ENCODE assay signal across 19 cellular contexts in the genomic region with DNA sequence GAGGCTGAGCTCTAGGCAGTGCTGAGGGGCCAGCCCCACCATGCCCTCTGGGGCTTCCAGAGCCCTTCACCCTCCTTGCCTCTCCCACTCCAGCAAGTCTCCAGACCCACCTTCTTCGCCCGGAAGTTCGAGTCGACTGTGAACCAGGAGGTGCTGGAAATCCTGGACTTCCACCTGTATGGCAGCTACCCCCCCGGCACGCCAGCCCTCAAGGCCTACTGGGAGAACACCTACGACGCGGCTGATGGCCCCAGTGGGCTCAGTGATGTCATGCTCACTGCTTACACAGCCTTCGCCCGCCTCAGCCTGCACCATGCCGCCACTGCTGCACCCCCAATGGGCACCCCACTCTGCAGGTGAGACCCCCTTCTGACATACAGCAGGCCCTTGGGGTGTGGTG. TPM values are rescaled to one million over a fixed set of nuclear protein-coding genes. Genes with fewer than 3 reads are reported as not detected.
"Had no signal": no experiment of that assay in that cellular context is flagged by ENCODE, and none has a peak within 500 bp of the region (broad histone marks: within the 10 kb centered on the region; RNA-seq: fewer than 3 reads in every experiment).

No MANE protein-coding gene starts in this region.

- H3K27me3 ChIP-seq: left lung, SJSA1, testis had no signal

- ATAC-seq: left lung had no signal

- DNase-seq: activated B cell treated with CpG ODN at 0.5 μM for 24 hours; activated CD4-positive, alpha-beta T cell treated with anti-CD3 and anti-CD28 coated beads for 4 hours; activated CD4-positive, alpha-beta T cell treated with anti-CD3 and anti-CD28 coated beads, Interleukin-2, amount 50 U/mL, for 48 hours; activated naive CD4-positive, alpha-beta T cell treated with anti-CD3 and anti-CD28 coated beads, Interleukin-2, amount 10 ng/mL, durations not matched to agents 7 days and 5 days; effector CD4-positive, alpha-beta T cell; erythroblast; foreskin fibroblast; immature natural killer cell; kidney glomerular epithelial cell; naive B cell; occipital lobe; retina; stimulated activated CD4-positive, alpha-beta T cell treated with anti-CD3 and anti-CD28 coated beads, Interleukin-12 subunit alpha, Interleukin-12 subunit beta, amount 100 ng/mL, for 4 hours; T1000; testis had no signal

- H3K4me3 ChIP-seq: left lung, lung, SJSA1, testis had no signal

- H3K4me1 ChIP-seq: left lung, SJSA1 had no signal

- H3K27ac ChIP-seq: left lung, SJSA1, testis had no signal

- H3K9me3 ChIP-seq: left lung, SJSA1, testis had no signal

RNA-seq across cellular contexts. Expression of gene EME1, which starts 16.6 kb away (rescaled TPM):
- total RNA-seq: mesenteric fat pad had no signal
